ENCODE assay signal across 7 cellular contexts in genomic region chr1:226675720-226676357, GRCh38.
DNase-seq lines count a peak whose midpoint lies in the region; ATAC-seq and TF ChIP-seq lines count a peak whose summit lies in the region.

No MANE protein-coding gene starts in this region.

- H3K4me1 ChIP-seq in esophagus squamous epithelium = peaks cover 48 to 98% (median 57%) of the 10 kb centered on the region in 3 donors

- no peaks in the 10 kb centered on the region for H3K27me3 ChIP-seq in esophagus squamous epithelium

- TF ChIP-seq POLR2A in esophagus squamous epithelium (IDR thresholded peaks at IDR 0.05) = no peak

- no peak for TF ChIP-seq CTCF in esophagus squamous epithelium (IDR thresholded peaks at IDR 0.05)

- peak overlapping the region in 3 of 4 donors; percentile 76 to 93 (median 92) for H3K27ac ChIP-seq in esophagus squamous epithelium

- H3K4me3 ChIP-seq in esophagus squamous epithelium = no peak overlapping the region

- peaks cover 73 to 86% (median 79%) of the 10 kb centered on the region in 3 donors for H3K4me1 Mint-ChIP-seq in IgD-negative memory B cell
- peaks cover 97% of the 10 kb centered on the region for H3K4me1 Mint-ChIP-seq in activated CD4-positive, alpha-beta memory T cell treated with anti-CD3 and anti-CD28 coated beads for 36 hours (ENCODE audit: low read depth)
- peaks cover 98% of the 10 kb centered on the region for H3K4me1 Mint-ChIP-seq in stimulated activated memory B cell treated with anti-CD40 and anti-IgM and Interleukin-4, amounts not matched to agents 10 μg/mL and 1 μg/mL and 100 μg/mL, for 72 hours

- H3K36me3 Mint-ChIP-seq in IgD-negative memory B cell = peaks cover 5% of the 10 kb centered on the region
- peaks cover 23% of the 10 kb centered on the region for H3K36me3 Mint-ChIP-seq in activated CD4-positive, alpha-beta memory T cell treated with anti-CD3 and anti-CD28 coated beads for 36 hours
- H3K36me3 Mint-ChIP-seq in stimulated activated memory B cell treated with anti-CD40 and anti-IgM and Interleukin-4, amounts not matched to agents 10 μg/mL and 1 μg/mL and 100 μg/mL, for 72 hours = peaks cover 34% of the 10 kb centered on the region

- H3K36me3 ChIP-seq in esophagus squamous epithelium = no peaks in the 10 kb centered on the region

- H3K9me3 ChIP-seq in esophagus squamous epithelium = no peaks in the 10 kb centered on the region

- WGBS in esophagus squamous epithelium, 2 donors = 69 to 70% methylated on average over 7 of the region's 7 CpGs

- POLR2A ChIA-PET in activated CD4-positive, alpha-beta memory T cell treated with anti-CD3 and anti-CD28 coated beads for 36 hours (lab: Charles Lee) = interaction anchor here (1.0 to 1.8 kb wide), 3 partner anchors 11 to 22 kb away, joined by 3 read pairs; no protein-coding TSS in a partner anchor

- H3K4me3 Mint-ChIP-seq in IgD-negative memory B cell = peak overlapping the region; percentile 84 to 94 (median 92)
- H3K4me3 Mint-ChIP-seq in activated CD4-positive, alpha-beta memory T cell treated with anti-CD3 and anti-CD28 coated beads for 36 hours = peak overlapping the region; percentile 68
- H3K4me3 Mint-ChIP-seq in stimulated activated memory B cell treated with anti-CD40 and anti-IgM and Interleukin-4, amounts not matched to agents 10 μg/mL and 1 μg/mL and 100 μg/mL, for 72 hours = peak overlapping the region; percentile 83

- DNase-seq in activated CD4-positive, alpha-beta memory T cell treated with anti-CD3 and anti-CD28 coated beads for 36 hours = peak; percentile 53
- DNase-seq in esophagus squamous epithelium (lab: John Stamatoyannopoulos, UW) (no peak), NCI-H1694 (lab: John Stamatoyannopoulos, UW) (no peak), COLO668 (lab: John Stamatoyannopoulos, UW; ENCODE audit: unreplicated experiment) (no peak), ureter (ENCODE audit: low spot score) (no peak)

- intact Hi-C loops in activated CD4-positive, alpha-beta memory T cell treated with anti-CD3 and anti-CD28 coated beads for 36 hours (cut with micrococcal nuclease) = loop anchor here (1.0 to 5.0 kb wide), 3 partner anchors 13 to 151 kb away; no protein-coding TSS in a partner anchor
- intact Hi-C loops in esophagus squamous epithelium (cut with DNase I) = no loop called here

- no peaks in the 10 kb centered on the region for H3K27me3 Mint-ChIP-seq in IgD-negative memory B cell
- no peaks in the 10 kb centered on the region for H3K27me3 Mint-ChIP-seq in activated CD4-positive, alpha-beta memory T cell treated with anti-CD3 and anti-CD28 coated beads for 36 hours
- no peaks in the 10 kb centered on the region for H3K27me3 Mint-ChIP-seq in stimulated activated memory B cell treated with anti-CD40 and anti-IgM and Interleukin-4, amounts not matched to agents 10 μg/mL and 1 μg/mL and 100 μg/mL, for 72 hours

- H3K9me3 Mint-ChIP-seq in IgD-negative memory B cell = no peaks in the 10 kb centered on the region
- no peaks in the 10 kb centered on the region for H3K9me3 Mint-ChIP-seq in activated CD4-positive, alpha-beta memory T cell treated with anti-CD3 and anti-CD28 coated beads for 36 hours
- H3K9me3 Mint-ChIP-seq in stimulated activated memory B cell treated with anti-CD40 and anti-IgM and Interleukin-4, amounts not matched to agents 10 μg/mL and 1 μg/mL and 100 μg/mL, for 72 hours = no peaks in the 10 kb centered on the region

- peak; percentile 5 for ATAC-seq in stimulated activated memory B cell treated with anti-CD40 and anti-IgM and Interleukin-4, amounts not matched to agents 10 μg/mL and 1 μg/mL and 100 μg/mL, for 72 hours

- CTCF ChIA-PET in activated CD4-positive, alpha-beta memory T cell treated with anti-CD3 and anti-CD28 coated beads for 36 hours (lab: Charles Lee) = interaction anchor here (4.1 kb wide), 1 partner anchor 13 kb away, joined by 15 read pairs; no protein-coding TSS in a partner anchor

- peak overlapping the region; percentile 97 to 99 (median 99) for H3K27ac Mint-ChIP-seq in IgD-negative memory B cell
- H3K27ac Mint-ChIP-seq in activated CD4-positive, alpha-beta memory T cell treated with anti-CD3 and anti-CD28 coated beads for 36 hours = peak overlapping the region; percentile 93
- peak overlapping the region; percentile 92 for H3K27ac Mint-ChIP-seq in stimulated activated memory B cell treated with anti-CD40 and anti-IgM and Interleukin-4, amounts not matched to agents 10 μg/mL and 1 μg/mL and 100 μg/mL, for 72 hours
